8 cellular contexts compared by ENCODE assay signal in genomic region chr17:81666092-81666341, GRCh38. TPM values are rescaled to one million over a fixed set of nuclear protein-coding genes. Genes with fewer than 3 reads are reported as not detected.
A peak's percentile ranks its signal among the peaks of the same experiment; 100 is the strongest.
DNase-seq lines count a peak whose midpoint lies in the region; ATAC-seq and TF ChIP-seq lines count a peak whose summit lies in the region.

No MANE protein-coding gene starts in this region.

- H3K4me1 ChIP-seq in GM23338 (ENCODE audit: insufficient read depth) = peaks cover 15% of the 10 kb centered on the region

- H3K9me3 Mint-ChIP-seq in CD4-positive, alpha-beta T cell = no peaks in the 10 kb centered on the region
- H3K9me3 Mint-ChIP-seq in GM23338 (no peaks in the 10 kb centered on the region), neural crest cell (no peaks in the 10 kb centered on the region)

- H2AFZ ChIP-seq in GM23338 = no peak overlapping the region

- CTCF ChIA-PET in CD4-positive, alpha-beta T cell (lab: Charles Lee) = no interaction called here

- H3K4me1 Mint-ChIP-seq in CD4-positive, alpha-beta T cell (ENCODE audit: low read depth) = peaks cover 50% of the 10 kb centered on the region
- H3K4me1 Mint-ChIP-seq in GM23338 (peaks cover 25% of the 10 kb centered on the region), neural crest cell (peaks cover 28% of the 10 kb centered on the region)

- no peaks in the 10 kb centered on the region for H3K27me3 ChIP-seq in CD4-positive, alpha-beta T cell (ENCODE audit: control insufficient read depth, insufficient read depth, low read length)
- H3K27me3 ChIP-seq in GM23338 (ENCODE audit: insufficient read depth) = no peaks in the 10 kb centered on the region

- peaks cover 41% of the 10 kb centered on the region for H3K79me2 ChIP-seq in GM23338 (replicated peaks; ENCODE audit: insufficient read depth)

- peak; percentile 33 for ATAC-seq in CD4-positive, alpha-beta T cell (ENCODE audit: poor library complexity)
- peak; percentile 49 for ATAC-seq in GM23338
- peak; percentile 42; the same call in 2 of the 3 replicates for ATAC-seq in SK-N-SH treated with all-trans-retinoic acid at 6 μM for 48 hours
- ATAC-seq in HG03135 (IDR thresholded peaks at IDR 0.05; ENCODE audit: unreplicated experiment) = no peak

- H3K27me3 Mint-ChIP-seq in CD4-positive, alpha-beta T cell = no peaks in the 10 kb centered on the region
- H3K27me3 Mint-ChIP-seq in GM23338 (ENCODE audit: insufficient read depth, low read depth, poor library complexity) (peaks cover 18% of the 10 kb centered on the region), neural crest cell (ENCODE audit: low read depth) (no peaks in the 10 kb centered on the region)

- POLR2A ChIA-PET in CD4-positive, alpha-beta T cell (lab: Charles Lee) = interaction anchor here (0.7 to 3.0 kb wide), 6 partner anchors 17 to 153 kb away, joined by 3 to 25 read pairs (median 4); partner anchors contain the start of genes ACTG1, ARL16, HGS and MRPL12

- peak overlapping the region; percentile 91 for H3K27ac Mint-ChIP-seq in CD4-positive, alpha-beta T cell
- H3K27ac Mint-ChIP-seq in GM23338 = peak overlapping the region; percentile 95
- H3K27ac Mint-ChIP-seq in neural crest cell (ENCODE audit: unreplicated experiment) = peak overlapping the region; percentile 97

- H3F3A ChIP-seq in GM23338 (replicated peaks; ENCODE audit: low read depth) = peaks cover 27% of the 10 kb centered on the region

- H3K9me2 ChIP-seq in GM23338 (ENCODE audit: insufficient read depth) = no peaks in the 10 kb centered on the region

- peaks cover 41% of the 10 kb centered on the region for H3K36me3 Mint-ChIP-seq in CD4-positive, alpha-beta T cell (ENCODE audit: low read depth)
- peaks cover 56% of the 10 kb centered on the region for H3K36me3 Mint-ChIP-seq in GM23338 (ENCODE audit: low read depth)
- H3K36me3 Mint-ChIP-seq in neural crest cell (ENCODE audit: low read depth) = no peaks in the 10 kb centered on the region

- peak overlapping the region; percentile 94 for H3K4me3 Mint-ChIP-seq in CD4-positive, alpha-beta T cell
- H3K4me3 Mint-ChIP-seq in GM23338 (peak overlapping the region; percentile 98), neural crest cell (peak overlapping the region; percentile 95)

- TF ChIP-seq CTCF in CD4-positive, alpha-beta T cell (IDR thresholded peaks at IDR 0.05) = no peak
- no peak for TF ChIP-seq CTCF in GM23338 (conservative IDR thresholded peaks at IDR 0.05; ENCODE audit: low read depth in 2 of 2)
- TF ChIP-seq CTCF in epithelial cell of proximal tubule (conservative IDR thresholded peaks at IDR 0.05; ENCODE audit: low read depth, low read length) = no peak
- no peak for TF ChIP-seq CTCF in neural crest cell (conservative IDR thresholded peaks at IDR 0.05)

- peak overlapping the region; percentile 85 for H3K27ac ChIP-seq in CD4-positive, alpha-beta T cell (ENCODE audit: low read depth, low read length)
- peak overlapping the region; percentile 84 for H3K27ac ChIP-seq in GM23338 (ENCODE audit: low read depth)

- peak overlapping the region; percentile 99 for H3K4me2 ChIP-seq in GM23338

- intact Hi-C loops in CD4-positive, alpha-beta T cell (cut with DNase I, micrococcal nuclease) = loop anchor here (1.0 to 5.0 kb wide), 4 partner anchors 17 to 36 kb away; partner anchors contain the start of genes NPLOC4 (in 2 of the 2), TSPAN10 (in 2 of the 2), ARL16 (in 1 of the 2) and MRPL12 (in 1 of the 2)

- H3K4me3 ChIP-seq in GM23338 (peak overlapping the region; percentile 99), epithelial cell of proximal tubule (ENCODE audit: low read depth, low read length) (peak overlapping the region; percentile 96)

- H4K20me1 ChIP-seq in GM23338 (replicated peaks; ENCODE audit: insufficient read depth) = peaks cover 12% of the 10 kb centered on the region

- DNase-seq in CD4-positive, alpha-beta T cell = peak in 3 of 10 experiments; percentile 9 to 21 (median 21)
- DNase-seq in GM23338 (ENCODE audit: low spot score) (peak; percentile 77), epithelial cell of proximal tubule (ENCODE audit: low read depth) (no peak), neural crest cell (ENCODE audit: low read depth, low spot score) (no peak), 8988T (no peak), NCI-H2029 treated with DMSO at 0.1 percent for 48 hours (lab: John Stamatoyannopoulos, UW) (no peak)

- no peaks in the 10 kb centered on the region for H3K9me3 ChIP-seq in CD4-positive, alpha-beta T cell (ENCODE audit: control insufficient read depth, low read length)

- H3K36me3 ChIP-seq in GM23338 (ENCODE audit: insufficient read depth) = peaks cover 14% of the 10 kb centered on the region

TF ChIP-seq in GM23338, 12 proteins besides CTCF, POLR2A, EP300 and RAD21 (continues in another document):
- TF ChIP-seq ETS1 (IDR thresholded peaks at IDR 0.05) = no peak

TF ChIP-seq in SK-N-SH treated with all-trans-retinoic acid at 6 μM for 48 hours, 23 proteins besides CTCF, POLR2A, EP300 and RAD21:
- no peak for TF ChIP-seq TSHZ2 (CRISPR knock-in tag; IDR thresholded peaks at IDR 0.05)

RNA-seq across cellular contexts. Expression of gene OXLD1, which starts 0.4 kb away (rescaled TPM):
- total RNA-seq in CD4-positive, alpha-beta T cell = 10 to 100 TPM; 24.6 to 25.3 TPM
- total RNA-seq in GM23338 (2014; rRNA removed; shearing (Covaris generic)) = 46.0 and 76.2 TPM in 2 replicates
- 64.9 and 73.0 TPM in 2 replicates for polyA plus RNA-seq in GM23338 (2016; fragmentation: Nextera tagmentation; extraction: Ambion mirVana)
- total RNA-seq in epithelial cell of proximal tubule (24.4 and 30.6 TPM in 2 replicates), neural crest cell (25.5 and 28.2 TPM in 2 replicates)

RNA-seq across cellular contexts. Expression of gene CCDC137, which starts 0.5 kb away (rescaled TPM):
- 10 to 100 TPM; 20.8 to 21.7 TPM for total RNA-seq in CD4-positive, alpha-beta T cell
- 22.3 and 26.1 TPM in 2 replicates for total RNA-seq in GM23338 (2014; rRNA removed; shearing (Covaris generic))
- 69.3 and 73.4 TPM in 2 replicates for polyA plus RNA-seq in GM23338 (2016; fragmentation: Nextera tagmentation; extraction: Ambion mirVana)
- total RNA-seq in epithelial cell of proximal tubule (32.7 and 33.2 TPM in 2 replicates), neural crest cell (37.0 and 38.3 TPM in 2 replicates)

RNA-seq across cellular contexts. Expression of gene PDE6G, which starts 9.7 kb away (rescaled TPM):
- total RNA-seq in CD4-positive, alpha-beta T cell = under 1 TPM; 0.49 to 0.92 TPM
- 4.0 and 5.5 TPM in 2 replicates for total RNA-seq in GM23338 (2014; rRNA removed; shearing (Covaris generic))
- polyA plus RNA-seq in GM23338 (2016; fragmentation: Nextera tagmentation; extraction: Ambion mirVana) = 9.0 and 11.4 TPM in 2 replicates
- 14.2 and 23.5 TPM in 2 replicates for total RNA-seq in epithelial cell of proximal tubule
- 0.45 and 0.79 TPM in 2 replicates for total RNA-seq in neural crest cell

RNA-seq across cellular contexts. Expression of gene ARL16, which starts 17.6 kb away (rescaled TPM):
- total RNA-seq in CD4-positive, alpha-beta T cell = 10 to 100 TPM; 35.7 to 38.5 TPM
- 41.3 and 54.9 TPM in 2 replicates for total RNA-seq in GM23338 (2014; rRNA removed; shearing (Covaris generic))
- 39.6 and 40.4 TPM in 2 replicates for polyA plus RNA-seq in GM23338 (2016; fragmentation: Nextera tagmentation; extraction: Ambion mirVana)
- total RNA-seq in epithelial cell of proximal tubule = 43.5 and 59.0 TPM in 2 replicates
- 51.0 and 53.7 TPM in 2 replicates for total RNA-seq in neural crest cell

RNA-seq across cellular contexts. Expression of gene HGS, which starts 17.8 kb away (rescaled TPM):
- total RNA-seq in CD4-positive, alpha-beta T cell = 100 to 1,000 TPM; 118 to 127 TPM
- total RNA-seq in GM23338 (2014; rRNA removed; shearing (Covaris generic)) = 66.9 and 90.2 TPM in 2 replicates
- polyA plus RNA-seq in GM23338 (2016; fragmentation: Nextera tagmentation; extraction: Ambion mirVana) = 59.0 and 59.4 TPM in 2 replicates
- 122 and 144 TPM in 2 replicates for total RNA-seq in epithelial cell of proximal tubule
- total RNA-seq in neural crest cell = 103 and 108 TPM in 2 replicates
